In genomic region chr3:4734454-4734853, GRCh38 we compare ENCODE assay signal across 15 cellular contexts.
DNase-seq lines count a peak whose midpoint lies in the region; ATAC-seq lines count a peak whose summit lies in the region.
"Had no signal": no experiment of that assay in that cellular context is flagged by ENCODE, and none has a peak within 500 bp of the region (broad histone marks: within the 10 kb centered on the region; RNA-seq: fewer than 3 reads in every experiment).

No MANE protein-coding gene starts in this region.

- POLR2A ChIA-PET in activated naive CD8-positive, alpha-beta T cell treated with anti-CD3 and anti-CD28 coated beads, Interleukin-2, amount 10 ng/mL, durations not matched to agents 7 days and 5 days (lab: Charles Lee), result interaction anchor here (0.9 to 3.2 kb wide), 8 partner anchors 10 to 283 kb away, joined by 3 to 32 read pairs (median 5); partner anchors contain the start of gene BHLHE40

- no peak for DNase-seq in activated naive CD8-positive, alpha-beta T cell treated with anti-CD3 and anti-CD28 coated beads, Interleukin-2, amount 10 ng/mL, durations not matched to agents 7 days and 5 days
- no peak for DNase-seq in activated naive CD8-positive, alpha-beta T cell treated with anti-CD3 and anti-CD28 coated beads for 36 hours
- DNase-seq in NCI-H2227 treated with DMSO at 0.1 percent for 48 hours (lab: John Stamatoyannopoulos, UW) (peak; percentile 60), T-helper 17 cell (no peak)
- DNase-seq in stimulated activated naive B cell treated with anti-CD40 and anti-IgM and Interleukin-4, amounts not matched to agents 10 μg/mL and 1 μg/mL and 100 μg/mL, for 72 hours, result no peak
- DNase-seq: COR-L47; mammary epithelial cell; MV-4-11; NK-92 treated with Interleukin-12 subunit alpha and Interleukin-12 subunit beta, amount 100 ng/mL, for 24 hours; sigmoid colon; stimulated activated naive CD8-positive, alpha-beta T cell treated with anti-CD3 and anti-CD28 coated beads, Interleukin-15, Interleukin-2, amounts not matched to agents 100 U/mL and 50 U/mL, for 24 hours; trophoblast cell had no signal

- H3K9me3 Mint-ChIP-seq in activated naive CD8-positive, alpha-beta T cell treated with anti-CD3 and anti-CD28 coated beads, Interleukin-2, amount 10 ng/mL, durations not matched to agents 7 days and 5 days, result peaks cover 7% of the 10 kb centered on the region
- H3K9me3 Mint-ChIP-seq in activated naive CD8-positive, alpha-beta T cell treated with anti-CD3 and anti-CD28 coated beads for 36 hours, result peaks cover 18% of the 10 kb centered on the region
- peaks cover 1 to 3% of the 10 kb centered on the region in 2 donors for H3K9me3 Mint-ChIP-seq in stimulated activated naive B cell treated with anti-CD40 and anti-IgM and Interleukin-4, amounts not matched to agents 10 μg/mL and 1 μg/mL and 100 μg/mL, for 72 hours

- peaks cover 61% of the 10 kb centered on the region for H3K4me1 Mint-ChIP-seq in activated naive CD8-positive, alpha-beta T cell treated with anti-CD3 and anti-CD28 coated beads, Interleukin-2, amount 10 ng/mL, durations not matched to agents 7 days and 5 days
- H3K4me1 Mint-ChIP-seq in activated naive CD8-positive, alpha-beta T cell treated with anti-CD3 and anti-CD28 coated beads for 36 hours, result peaks cover 56% of the 10 kb centered on the region
- H3K4me1 Mint-ChIP-seq in T-helper 17 cell, result peaks cover 36% of the 10 kb centered on the region
- H3K4me1 Mint-ChIP-seq in stimulated activated naive B cell treated with anti-CD40 and anti-IgM and Interleukin-4, amounts not matched to agents 10 μg/mL and 1 μg/mL and 100 μg/mL, for 72 hours, result peaks cover 32 to 35% of the 10 kb centered on the region in 2 donors

- no peaks in the 10 kb centered on the region for H3K9me3 ChIP-seq in T-helper 17 cell (ENCODE audit: control insufficient read depth, low read length, poor library complexity, severe bottlenecking)
- H3K9me3 ChIP-seq: sigmoid colon had no signal

- no peaks in the 10 kb centered on the region for H3K27me3 Mint-ChIP-seq in activated naive CD8-positive, alpha-beta T cell treated with anti-CD3 and anti-CD28 coated beads, Interleukin-2, amount 10 ng/mL, durations not matched to agents 7 days and 5 days
- H3K27me3 Mint-ChIP-seq in activated naive CD8-positive, alpha-beta T cell treated with anti-CD3 and anti-CD28 coated beads for 36 hours, result no peaks in the 10 kb centered on the region
- no peaks in the 10 kb centered on the region for H3K27me3 Mint-ChIP-seq in T-helper 17 cell
- H3K27me3 Mint-ChIP-seq in stimulated activated naive B cell treated with anti-CD40 and anti-IgM and Interleukin-4, amounts not matched to agents 10 μg/mL and 1 μg/mL and 100 μg/mL, for 72 hours, result no peaks in the 10 kb centered on the region
- H3K27me3 Mint-ChIP-seq: dendritic cell treated with granulocyte-macrophage colony-stimulating factor and Interleukin-4, amounts not matched to agents 40 ng/mL and 50 ng/mL, for 4 days had no signal

- H3K27ac Mint-ChIP-seq in activated naive CD8-positive, alpha-beta T cell treated with anti-CD3 and anti-CD28 coated beads, Interleukin-2, amount 10 ng/mL, durations not matched to agents 7 days and 5 days, result peak overlapping the region; percentile 71
- no peak overlapping the region for H3K27ac Mint-ChIP-seq in activated naive CD8-positive, alpha-beta T cell treated with anti-CD3 and anti-CD28 coated beads for 36 hours
- peak overlapping the region; percentile 83 for H3K27ac Mint-ChIP-seq in T-helper 17 cell
- peak overlapping the region; percentile 67 for H3K27ac Mint-ChIP-seq in stimulated activated naive B cell treated with anti-CD40 and anti-IgM and Interleukin-4, amounts not matched to agents 10 μg/mL and 1 μg/mL and 100 μg/mL, for 72 hours
- H3K27ac Mint-ChIP-seq: dendritic cell treated with granulocyte-macrophage colony-stimulating factor and Interleukin-4, amounts not matched to agents 40 ng/mL and 50 ng/mL, for 4 days had no signal

- ATAC-seq in activated naive CD8-positive, alpha-beta T cell treated with anti-CD3 and anti-CD28 coated beads, Interleukin-2, amount 10 ng/mL, durations not matched to agents 7 days and 5 days (ENCODE audit: low read depth), result peak; percentile 38
- ATAC-seq in T-helper 17 cell (no peak), GM21723 (IDR thresholded peaks at IDR 0.05; ENCODE audit: unreplicated experiment) (no peak), HG03565 (IDR thresholded peaks at IDR 0.05; ENCODE audit: unreplicated experiment) (no peak)
- no peak for ATAC-seq in stimulated activated naive B cell treated with anti-CD40 and anti-IgM and Interleukin-4, amounts not matched to agents 10 μg/mL and 1 μg/mL and 100 μg/mL, for 72 hours (replicated peaks)
- ATAC-seq: stimulated activated naive CD8-positive, alpha-beta T cell treated with anti-CD3 and anti-CD28 coated beads, Interleukin-15, Interleukin-2, amounts not matched to agents 100 U/mL and 50 U/mL, for 24 hours had no signal

- no peak overlapping the region for H3K4me3 Mint-ChIP-seq in activated naive CD8-positive, alpha-beta T cell treated with anti-CD3 and anti-CD28 coated beads, Interleukin-2, amount 10 ng/mL, durations not matched to agents 7 days and 5 days
- H3K4me3 Mint-ChIP-seq in activated naive CD8-positive, alpha-beta T cell treated with anti-CD3 and anti-CD28 coated beads for 36 hours, result no peak overlapping the region
- no peak overlapping the region for H3K4me3 Mint-ChIP-seq in T-helper 17 cell
- no peak overlapping the region for H3K4me3 Mint-ChIP-seq in stimulated activated naive B cell treated with anti-CD40 and anti-IgM and Interleukin-4, amounts not matched to agents 10 μg/mL and 1 μg/mL and 100 μg/mL, for 72 hours
- H3K4me3 Mint-ChIP-seq: dendritic cell treated with granulocyte-macrophage colony-stimulating factor and Interleukin-4, amounts not matched to agents 40 ng/mL and 50 ng/mL, for 4 days had no signal

- peaks cover 77% of the 10 kb centered on the region for H3K36me3 Mint-ChIP-seq in activated naive CD8-positive, alpha-beta T cell treated with anti-CD3 and anti-CD28 coated beads, Interleukin-2, amount 10 ng/mL, durations not matched to agents 7 days and 5 days
- H3K36me3 Mint-ChIP-seq in activated naive CD8-positive, alpha-beta T cell treated with anti-CD3 and anti-CD28 coated beads for 36 hours, result peaks cover 66% of the 10 kb centered on the region
- H3K36me3 Mint-ChIP-seq in T-helper 17 cell (ENCODE audit: low read depth), result peaks cover 2% of the 10 kb centered on the region
- H3K36me3 Mint-ChIP-seq in stimulated activated naive B cell treated with anti-CD40 and anti-IgM and Interleukin-4, amounts not matched to agents 10 μg/mL and 1 μg/mL and 100 μg/mL, for 72 hours, result peaks cover 48 to 80% of the 10 kb centered on the region in 2 donors
